Comparison of ENCODE assay signal across 9 cellular contexts in the genomic region with DNA sequence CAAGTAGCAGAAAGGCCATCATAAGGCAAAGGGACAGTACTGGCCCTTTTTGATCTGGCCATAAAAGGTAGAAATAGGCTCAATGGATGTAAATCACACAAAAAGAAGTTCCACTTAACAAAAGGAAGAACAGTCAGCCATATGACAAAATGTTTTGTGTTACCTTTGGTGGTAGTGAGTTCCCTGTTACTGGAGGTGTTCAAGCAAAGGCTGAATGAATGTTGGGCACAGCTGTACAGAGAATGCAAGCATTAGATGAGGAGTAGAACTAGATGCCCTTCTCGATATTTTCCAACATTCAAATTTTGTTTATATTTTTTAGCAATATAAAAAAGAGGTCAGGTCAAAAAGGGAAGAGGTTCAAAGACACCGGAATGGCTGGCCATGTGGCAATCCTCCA.
"Had no signal": no experiment of that assay in that cellular context is flagged by ENCODE, and none has a peak within 500 bp of the region (broad histone marks: within the 10 kb centered on the region; RNA-seq: fewer than 3 reads in every experiment).

No MANE protein-coding gene starts in this region.

- H3K27ac ChIP-seq: GM23248 had no signal

- FAIRE-seq: H54 had no signal

- DNase-seq: GM23248, GOT3, H7, H9, HCEC 1CT, HFFc6 had no signal

- H3K4me3 Mint-ChIP-seq: H9, HFFc6 had no signal

- ATAC-seq: HCT116 had no signal

- H3K4me3 ChIP-seq: GM23248, HAP-1 had no signal

- H2AFZ ChIP-seq: GM23248 had no signal

- H3K9ac ChIP-seq: GM23248 had no signal

- H3K36me3 ChIP-seq: HAP-1 had no signal

- H3K4me1 ChIP-seq: HAP-1 had no signal

- H3K27ac Mint-ChIP-seq: H9, HFFc6 had no signal
